ENCODE assay signal across 5 cellular contexts in genomic region chr15:27873039-27873438, GRCh38.
"Had no signal": no experiment of that assay in that cellular context is flagged by ENCODE, and none has a peak within 500 bp of the region (broad histone marks: within the 10 kb centered on the region; RNA-seq: fewer than 3 reads in every experiment).

No MANE protein-coding gene starts in this region.

- H3K27ac ChIP-seq: HL-60 had no signal

- H3K36me3 ChIP-seq: HAP-1 had no signal

- H3K4me3 ChIP-seq: GM23338, HAP-1 had no signal

- H3K4me1 ChIP-seq: HAP-1 had no signal

- DNase-seq: H7, HFFc6 had no signal

- H3K9me3 ChIP-seq: HAP-1 had no signal
